In genomic region chr10:114079421-114079820, GRCh38 we compare ENCODE assay signal across 27 cellular contexts. TPM values are rescaled to one million over a fixed set of nuclear protein-coding genes. Genes with fewer than 3 reads are reported as not detected.
"Had no signal": no experiment of that assay in that cellular context is flagged by ENCODE, and none has a peak within 500 bp of the region (broad histone marks: within the 10 kb centered on the region; RNA-seq: fewer than 3 reads in every experiment).

No MANE protein-coding gene starts in this region.

- H3K4me3 ChIP-seq: heart left ventricle, left ventricle myocardium inferior, lung, pancreas, prostate gland, suprapubic skin, thoracic aorta, tibial artery, vagina had no signal

- ATAC-seq: heart left ventricle, left colon, natural killer cell, pancreas, right cardiac atrium had no signal

- H3K4me1 ChIP-seq: heart left ventricle, prostate gland, suprapubic skin, tibial artery, vagina had no signal

- H3K9me3 ChIP-seq: heart left ventricle, left ventricle myocardium inferior, pancreas, prostate gland, suprapubic skin, thoracic aorta, tibial artery, vagina had no signal

- DNase-seq: heart left ventricle; hypothalamus; immature natural killer cell; kidney; left colon; left ventricle myocardium inferior; mesendoderm; naive B cell; natural killer cell; nucleus accumbens; pancreas; posterior cingulate gyrus; retina; right cardiac atrium; stimulated activated CD4-positive, alpha-beta T cell treated with anti-CD3 and anti-CD28 coated beads, Interleukin-12 subunit alpha, Interleukin-12 subunit beta, amount 100 ng/mL, for 4 hours; stimulated activated CD4-positive, alpha-beta T cell treated with anti-CD3 and anti-CD28 coated beads, Interleukin-15, amount 100 ng/mL, for 24 hours; stimulated activated CD4-positive, alpha-beta T cell treated with anti-CD3 and anti-CD28 coated beads, Interleukin-2, amount 100 ng/mL, for 24 hours; stimulated activated CD4-positive, alpha-beta T cell treated with anti-CD3 and anti-CD28 coated beads, Interleukin-4, amount 100 ng/mL, for 1 hour; stimulated activated naive CD4-positive, alpha-beta T cell; tibial artery; trophoblast cell had no signal

- H3K36me3 ChIP-seq: heart left ventricle, left ventricle myocardium inferior, pancreas, prostate gland, suprapubic skin, thoracic aorta, tibial artery, vagina had no signal

- H3K27ac ChIP-seq: heart left ventricle, left ventricle myocardium inferior, pancreas, prostate gland, suprapubic skin, thoracic aorta, tibial artery, vagina had no signal

- H3K27me3 ChIP-seq: heart left ventricle, pancreas, suprapubic skin, tibial artery, vagina had no signal

RNA-seq across cellular contexts. Expression of gene ADRB1, which starts 35.8 kb away (rescaled TPM):
- total RNA-seq: osteoblast, vagina had no signal
